8 cellular contexts compared by ENCODE assay signal in genomic region chr20:973785-974194, GRCh38. TPM values are rescaled to one million over a fixed set of nuclear protein-coding genes. Genes with fewer than 3 reads are reported as not detected.
DNase-seq lines count a peak whose midpoint lies in the region; ATAC-seq and TF ChIP-seq lines count a peak whose summit lies in the region.

No MANE protein-coding gene starts in this region.

- ATAC-seq in foreskin keratinocyte (peak; percentile 63), HG02870 (IDR thresholded peaks at IDR 0.05; ENCODE audit: unreplicated experiment) (no peak)

- peaks cover 7% of the 10 kb centered on the region for H3K27me3 ChIP-seq in foreskin keratinocyte

- peak; percentile 42 for DNase-seq in AG08396 (ENCODE audit: low spot score)
- peak; percentile 72 for DNase-seq in GM10248 (ENCODE audit: extremely low spot score)
- peak; percentile 74 for DNase-seq in KBM-7
- peak; percentile 9 to 33 for DNase-seq in foreskin keratinocyte
- peak; percentile 7 to 22 for DNase-seq in stimulated activated CD4-positive, alpha-beta T cell treated with anti-CD3 and anti-CD28 coated beads, Interleukin-2, amount 100 ng/mL, for 48 hours
- no peak for DNase-seq in NCI-H510A treated with DMSO at 0.1 percent for 48 hours (lab: John Stamatoyannopoulos, UW)

- H3K27ac ChIP-seq in VCaP (no peak overlapping the region), foreskin keratinocyte (no peak overlapping the region)

- CTCF ChIA-PET in GM10248 (lab: Yijun Ruan, JAX), result interaction anchor here (0.7 to 8.4 kb wide), 9 partner anchors 10 to 176 kb away, joined by 3 to 63 read pairs (median 3); no protein-coding TSS in a partner anchor

- POLR2A ChIA-PET in GM10248 (lab: Yijun Ruan, JAX), result no interaction called here

- peak; percentile 44 for TF ChIP-seq CTCF in GM10248 (IDR thresholded peaks at IDR 0.05; ENCODE audit: control extremely low read depth, extremely low read depth, low read depth, missing control alignments)
- peak; percentile 59 for TF ChIP-seq CTCF in VCaP (conservative IDR thresholded peaks at IDR 0.05)
- TF ChIP-seq CTCF in foreskin keratinocyte (conservative IDR thresholded peaks at IDR 0.05), result peak; percentile 64

- in situ Hi-C loops in KBM-7 (cut with MboI; ENCODE audit: low pct_unique_long_range_greater_than_20kb, low sequenced_read_pairs), result no loop called here

- no peaks in the 10 kb centered on the region for H3K4me1 ChIP-seq in foreskin keratinocyte

RNA-seq across cellular contexts. Expression of gene RSPO4, which starts 28.3 kb away (rescaled TPM):
- total RNA-seq in foreskin keratinocyte, result not detected in 2 replicates
- polyA plus RNA-seq in foreskin keratinocyte, result 0.07 TPM in 1 of 2 replicates, not detected in the other

RNA-seq across cellular contexts. Expression of gene ANGPT4, which starts 57.7 kb away (rescaled TPM):
- total RNA-seq in foreskin keratinocyte, result not detected in 2 replicates
- not detected in 2 replicates for polyA plus RNA-seq in foreskin keratinocyte
